Comparison of ENCODE assay signal across 8 cellular contexts in genomic region chr1:205229399-205229861, GRCh38. TPM values are rescaled to one million over a fixed set of nuclear protein-coding genes. Genes with fewer than 3 reads are reported as not detected.
A peak's percentile ranks its signal among the peaks of the same experiment; 100 is the strongest.
DNase-seq lines count a peak whose midpoint lies in the region; ATAC-seq and TF ChIP-seq lines count a peak whose summit lies in the region.

No MANE protein-coding gene starts in this region.

- H3K27me3 Mint-ChIP-seq in activated B cell treated with CpG ODN at 0.5 μM for 24 hours: peaks cover 6% of the 10 kb centered on the region

- no peaks in the 10 kb centered on the region for H3K4me1 ChIP-seq in cardiac muscle cell (ENCODE audit: low read depth)

- POLR2A ChIA-PET in activated B cell treated with CpG ODN at 0.5 μM for 24 hours (lab: Charles Lee): interaction anchor here (0.6 to 3.1 kb wide), 7 partner anchors 18 to 1752 kb away, joined by 3 to 29 read pairs (median 6); partner anchors contain the start of genes DSTYK and RBBP5

- H3K4me3 ChIP-seq in cardiac muscle cell (peak overlapping the region; percentile 54), kidney epithelial cell (ENCODE audit: low read depth, low read length) (peak overlapping the region; percentile 65)

- ATAC-seq in Right ventricle myocardium inferior (no peak), activated B cell treated with CpG ODN at 0.5 μM for 24 hours (ENCODE audit: low read depth) (peak; percentile 68), HG02798 (IDR thresholded peaks at IDR 0.05; ENCODE audit: poor library complexity, unreplicated experiment) (no peak)

- TF ChIP-seq CTCF in cardiac muscle cell (IDR thresholded peaks at IDR 0.05; ENCODE audit: low read depth, low read length): no peak
- no peak for TF ChIP-seq CTCF in activated B cell treated with CpG ODN at 0.5 μM for 24 hours (IDR thresholded peaks at IDR 0.05)
- TF ChIP-seq CTCF in kidney epithelial cell (IDR thresholded peaks at IDR 0.05; ENCODE audit: insufficient read depth, low read length, poor library complexity, severe bottlenecking): peak; percentile 37

- intact Hi-C loops in Right ventricle myocardium inferior (cut with DNase I) (loop anchor here (2.0 kb wide), 1 partner anchor 27 kb away; no protein-coding TSS in a partner anchor), activated B cell treated with CpG ODN at 0.5 μM for 24 hours (cut with micrococcal nuclease) (loop anchor here (1.0 to 5.0 kb wide), 3 partner anchors 27 to 107 kb away; partner anchors contain the start of genes NUAK2 and RBBP5)

- H3K9me3 ChIP-seq in cardiac muscle cell (ENCODE audit: low read depth): no peaks in the 10 kb centered on the region

- H3K27ac Mint-ChIP-seq in activated B cell treated with CpG ODN at 0.5 μM for 24 hours: peak overlapping the region; percentile 42

- CTCF ChIA-PET in activated B cell treated with CpG ODN at 0.5 μM for 24 hours (lab: Charles Lee): interaction anchor here (0.7 to 3.6 kb wide), 15 partner anchors 9 to 256 kb away, joined by 3 to 66 read pairs (median 4); partner anchors contain the start of genes DSTYK and RBBP5

- H3K36me3 ChIP-seq in cardiac muscle cell: no peaks in the 10 kb centered on the region
- no peaks in the 10 kb centered on the region for H3K36me3 ChIP-seq in kidney epithelial cell (ENCODE audit: control insufficient read depth, insufficient read depth, low read length)

- peak overlapping the region; percentile 84 for H3K4me3 Mint-ChIP-seq in activated B cell treated with CpG ODN at 0.5 μM for 24 hours

- H3K27me3 ChIP-seq in cardiac muscle cell: peaks cover 34% of the 10 kb centered on the region
- peaks cover 3% of the 10 kb centered on the region for H3K27me3 ChIP-seq in kidney epithelial cell (ENCODE audit: control insufficient read depth, insufficient read depth, low read length)

- no peaks in the 10 kb centered on the region for H3K36me3 Mint-ChIP-seq in activated B cell treated with CpG ODN at 0.5 μM for 24 hours (ENCODE audit: low read depth)

- no peaks in the 10 kb centered on the region for H3K9me3 Mint-ChIP-seq in activated B cell treated with CpG ODN at 0.5 μM for 24 hours

- no peak overlapping the region for H3K27ac ChIP-seq in cardiac muscle cell
- peak overlapping the region; percentile 95 for H3K27ac ChIP-seq in caudate nucleus (ENCODE audit: low read depth, low read length)

- peaks cover 35% of the 10 kb centered on the region for H3K4me1 Mint-ChIP-seq in activated B cell treated with CpG ODN at 0.5 μM for 24 hours

- peak; percentile 40 to 59 for DNase-seq in cardiac muscle cell (ENCODE audit: low read depth in 1 of 2, low spot score in 1 of 2)
- no peak for DNase-seq in Right ventricle myocardium inferior (ENCODE audit: missing footprints)
- DNase-seq in NCI-H2171 (lab: John Stamatoyannopoulos, UW): peak; percentile 88
- peak; percentile 31 for DNase-seq in activated B cell treated with CpG ODN at 0.5 μM for 24 hours
- peak in 53 of 61 donors; percentile 39 to 92 (median 73) for DNase-seq in caudate nucleus (lab: John Stamatoyannopoulos, UW)
- no peak for DNase-seq in kidney epithelial cell (ENCODE audit: low read depth)
- DNase-seq in stimulated activated CD4-positive, alpha-beta T cell treated with anti-CD3 and anti-CD28 coated beads, Interleukin-15, amount 100 ng/mL, for 24 hours: peak; percentile 81

RNA-seq across cellular contexts. Expression of gene TMCC2, which starts 1.7 kb away (rescaled TPM):
- total RNA-seq in cardiac muscle cell (10.9 and 11.9 TPM in 2 replicates), Right ventricle myocardium inferior (1.2 TPM), activated B cell treated with CpG ODN at 0.5 μM for 24 hours (1.2 and 1.4 TPM in 2 replicates), kidney epithelial cell (12.7 and 15.7 TPM in 2 replicates)
- polyA plus RNA-seq in cardiac muscle cell: 6.3 and 9.0 TPM in 2 replicates

RNA-seq across cellular contexts. Expression of gene DSTYK, which starts 17.9 kb away (rescaled TPM):
- 7.8 and 11.3 TPM in 2 replicates for total RNA-seq in cardiac muscle cell
- 8.8 and 13.5 TPM in 2 replicates for polyA plus RNA-seq in cardiac muscle cell
- 5.2 TPM for total RNA-seq in Right ventricle myocardium inferior
- total RNA-seq in activated B cell treated with CpG ODN at 0.5 μM for 24 hours: 7.3 and 9.6 TPM in 2 replicates
- 13.2 and 13.8 TPM in 2 replicates for total RNA-seq in kidney epithelial cell

Comparison
In these comparisons a context has a peak if more than half of its experiments do, and no peak if none do; other contexts are left out.
1. DNase-seq: peak in cardiac muscle cell (2 of 2), NCI-H2171 (single experiment), activated B cell treated with CpG ODN at 0.5 μM for 24 hours (single experiment), caudate nucleus (53 of 61) and stimulated activated CD4-positive, alpha-beta T cell treated with anti-CD3 and anti-CD28 coated beads, Interleukin-15, amount 100 ng/mL, for 24 hours (single experiment); none in Right ventricle myocardium inferior (single experiment) and kidney epithelial cell (single experiment).